12 cellular contexts compared by ENCODE assay signal in genomic region chr5:150515446-150515845, GRCh38. TPM values are rescaled to one million over a fixed set of nuclear protein-coding genes. Genes with fewer than 3 reads are reported as not detected.
DNase-seq lines count a peak whose midpoint lies in the region; ATAC-seq and TF ChIP-seq lines count a peak whose summit lies in the region.
"Had no signal": no experiment of that assay in that cellular context is flagged by ENCODE, and none has a peak within 500 bp of the region (broad histone marks: within the 10 kb centered on the region; RNA-seq: fewer than 3 reads in every experiment).

No MANE protein-coding gene starts in this region.

- no peak overlapping the region for H2BK20ac ChIP-seq in H9 (ENCODE audit: low read depth, low read length, poor library complexity, severe bottlenecking)

- no CpG with 5 or more reads among the region's 6 CpGs for WGBS in H9 (ENCODE audit: extremely low coverage, insufficient read length, low lambda C conversion rate)

- H4K8ac ChIP-seq in H9 (replicated peaks; ENCODE audit: insufficient read length, low read depth, low read length), result no peak overlapping the region

- H2AFZ ChIP-seq in H9 (ENCODE audit: low read length), result no peak overlapping the region
- H2AFZ ChIP-seq: neural progenitor cell had no signal

- H3K4me3 ChIP-seq in brain microvascular endothelial cell (ENCODE audit: low read depth, low read length) (no peak overlapping the region), stomach smooth muscle (ENCODE audit: low read length in 2 of 2) (no peak overlapping the region)
- H3K4me3 ChIP-seq in naive thymus-derived CD4-positive, alpha-beta T cell (ENCODE audit: low read length), result no peak overlapping the region
- H3K4me3 ChIP-seq: K562, neural progenitor cell had no signal

- H3K14ac ChIP-seq in H9 (ENCODE audit: insufficient read depth, low read length), result peak overlapping the region; percentile 75

- H2BK120ac ChIP-seq in H9 (ENCODE audit: low read depth, low read length, poor library complexity, severe bottlenecking), result no peak overlapping the region

- H3T11ph ChIP-seq in H9 (ENCODE audit: low read length), result no peak overlapping the region

- H3K9ac ChIP-seq in H9 (ENCODE audit: extremely low read depth, insufficient read length, low read length) (no peak overlapping the region), stomach smooth muscle (ENCODE audit: low read length in 2 of 2) (no peak overlapping the region)
- H3K9ac ChIP-seq: neural progenitor cell had no signal

- no peak overlapping the region for H2BK5ac ChIP-seq in H9 (ENCODE audit: insufficient read length, low read length)

- H4K91ac ChIP-seq in H9 (ENCODE audit: insufficient read length, low read depth, low read length), result no peak overlapping the region

- H3K27ac Mint-ChIP-seq in H9, result peak overlapping the region in 2 of 3 experiments; percentile 58 to 72; a peak in 3 of 7 replicates
- H3K27ac Mint-ChIP-seq in naive thymus-derived CD4-positive, alpha-beta T cell, result no peak overlapping the region

- no peaks in the 10 kb centered on the region for H3K79me1 ChIP-seq in H9 (ENCODE audit: insufficient read depth, low read depth, low read length, poor library complexity, severe bottlenecking)

- H3K9me3 ChIP-seq in H9 (ENCODE audit: control insufficient read depth, low read depth, low read length) (no peaks in the 10 kb centered on the region), stomach smooth muscle (ENCODE audit: control insufficient read depth in 2 of 2, low read length in 2 of 2) (no peaks in the 10 kb centered on the region)
- H3K9me3 ChIP-seq in naive thymus-derived CD4-positive, alpha-beta T cell (ENCODE audit: control insufficient read depth in 2 of 3, low read length in 3 of 3), result no peaks in the 10 kb centered on the region

- no peaks in the 10 kb centered on the region for H3K27me3 ChIP-seq in H9 (ENCODE audit: insufficient read depth, low read length)
- no peaks in the 10 kb centered on the region for H3K27me3 ChIP-seq in brain microvascular endothelial cell (replicated peaks)
- no peaks in the 10 kb centered on the region for H3K27me3 ChIP-seq in stomach smooth muscle (ENCODE audit: control insufficient read depth in 1 of 2, insufficient read depth in 2 of 2, low read length in 2 of 2)
- H3K27me3 ChIP-seq in naive thymus-derived CD4-positive, alpha-beta T cell (ENCODE audit: control insufficient read depth in 2 of 2, insufficient read depth in 2 of 2, low read length in 2 of 2), result no peaks in the 10 kb centered on the region
- H3K27me3 ChIP-seq: neural progenitor cell had no signal

- H3K79me2 ChIP-seq in H9 (ENCODE audit: insufficient read depth, low read length), result peaks cover 5% of the 10 kb centered on the region; the same call in 1 of the 2 replicates

- peaks cover 33 to 53% of the 10 kb centered on the region in 2 experiments for H3K4me1 Mint-ChIP-seq in H9
- peaks cover 0 to 4% (median 0%) of the 10 kb centered on the region in 7 donors for H3K4me1 Mint-ChIP-seq in naive thymus-derived CD4-positive, alpha-beta T cell

- CTCF ChIA-PET in naive thymus-derived CD4-positive, alpha-beta T cell (lab: Charles Lee), result no interaction called here

- no peak overlapping the region for H3K4me3 Mint-ChIP-seq in H9
- H3K4me3 Mint-ChIP-seq in naive thymus-derived CD4-positive, alpha-beta T cell, result no peak overlapping the region

- H3K9me3 Mint-ChIP-seq in H9, result no peaks in the 10 kb centered on the region
- H3K9me3 Mint-ChIP-seq in naive thymus-derived CD4-positive, alpha-beta T cell, result no peaks in the 10 kb centered on the region
- H3K9me3 Mint-ChIP-seq: neural progenitor cell had no signal

- H3K56ac ChIP-seq in H9 (ENCODE audit: insufficient read length, low read depth, low read length), result no peak overlapping the region

- H3K4me1 ChIP-seq in H9 (ENCODE audit: insufficient read depth, low read length) (peaks cover 6% of the 10 kb centered on the region; the same call in 1 of the 2 replicates), stomach smooth muscle (ENCODE audit: control insufficient read depth, insufficient read depth, low read length) (peaks cover 53% of the 10 kb centered on the region)
- no peaks in the 10 kb centered on the region for H3K4me1 ChIP-seq in naive thymus-derived CD4-positive, alpha-beta T cell (ENCODE audit: control insufficient read depth in 2 of 2, insufficient read depth in 2 of 2, low read length in 2 of 2)

- H3K36me3 ChIP-seq in brain microvascular endothelial cell (replicated peaks) (no peaks in the 10 kb centered on the region), stomach smooth muscle (ENCODE audit: control insufficient read depth in 2 of 2, insufficient read depth in 2 of 2, low read length in 2 of 2) (peaks cover 0 to 4% of the 10 kb centered on the region in 2 donors)
- no peaks in the 10 kb centered on the region for H3K36me3 ChIP-seq in naive thymus-derived CD4-positive, alpha-beta T cell (ENCODE audit: control insufficient read depth in 2 of 3, insufficient read depth in 3 of 3, low read length in 3 of 3)
- H3K36me3 ChIP-seq: neural progenitor cell had no signal

- H3K36me3 Mint-ChIP-seq in H9 (ENCODE audit: insufficient read depth in 1 of 3, low read depth in 3 of 3), result peaks cover 0 to 5% (median 0%) of the 10 kb centered on the region in 3 experiments; a peak in 4 of 7 replicates
- no peaks in the 10 kb centered on the region for H3K36me3 Mint-ChIP-seq in naive thymus-derived CD4-positive, alpha-beta T cell
- H3K36me3 Mint-ChIP-seq: neural progenitor cell had no signal

- DNase-seq in H9 (no peak), brain microvascular endothelial cell (peak; percentile 59), kidney tubule cell (ENCODE audit: low spot score) (peak; percentile 70), putamen (ENCODE audit: low spot score) (no peak)
- no peak for DNase-seq in naive thymus-derived CD4-positive, alpha-beta T cell
- DNase-seq: activated naive CD4-positive, alpha-beta T cell; NCI-H510A had no signal

- no peaks in the 10 kb centered on the region for H4K20me1 ChIP-seq in H9 (ENCODE audit: control insufficient read depth, insufficient read depth, insufficient read length)

- H3K4me2 ChIP-seq in H9 (ENCODE audit: insufficient read depth, insufficient read length, low read length), result no peak overlapping the region
- H3K4me2 ChIP-seq: neural progenitor cell had no signal

- in situ Hi-C loops in brain microvascular endothelial cell (cut with HindIII; ENCODE audit: low pct_ligation_motif_present, low sequenced_read_pairs), result no loop called here

- ATAC-seq in naive thymus-derived CD4-positive, alpha-beta T cell, result no peak
- ATAC-seq in GM19395 (IDR thresholded peaks at IDR 0.05; ENCODE audit: unreplicated experiment) (no peak), GM21576 (IDR thresholded peaks at IDR 0.05; ENCODE audit: unreplicated experiment) (no peak)

- no peak overlapping the region for H2AK5ac ChIP-seq in H9 (ENCODE audit: insufficient read length, low read length)

- H3K27ac ChIP-seq in H9 (ENCODE audit: insufficient read length, low read depth, low read length), result no peak overlapping the region
- peak overlapping the region; percentile 89 for H3K27ac ChIP-seq in brain microvascular endothelial cell
- peak overlapping the region; percentile 60 for H3K27ac ChIP-seq in stomach smooth muscle (ENCODE audit: low read length)
- no peak overlapping the region for H3K27ac ChIP-seq in naive thymus-derived CD4-positive, alpha-beta T cell (ENCODE audit: low read depth, low read length)
- H3K27ac ChIP-seq: neural progenitor cell had no signal

- TF ChIP-seq CTCF in H9 (conservative IDR thresholded peaks at IDR 0.05) (no peak), brain microvascular endothelial cell (IDR thresholded peaks at IDR 0.05; ENCODE audit: low read depth, low read length, missing control alignments) (no peak)

- POLR2A ChIA-PET in naive thymus-derived CD4-positive, alpha-beta T cell (lab: Charles Lee), result no interaction called here

- no peak overlapping the region for H2BK15ac ChIP-seq in H9 (ENCODE audit: low read depth, low read length)

- H3K27me3 Mint-ChIP-seq in H9 (ENCODE audit: low read depth), result no peaks in the 10 kb centered on the region
- H3K27me3 Mint-ChIP-seq in naive thymus-derived CD4-positive, alpha-beta T cell, result no peaks in the 10 kb centered on the region

- no peak overlapping the region for H4K5ac ChIP-seq in H9 (ENCODE audit: insufficient read length, low read depth, low read length)

- no peak overlapping the region for H3K23ac ChIP-seq in H9 (ENCODE audit: insufficient read length, low read depth, low read length)

- no peak overlapping the region for H3K4ac ChIP-seq in H9 (ENCODE audit: low read depth, low read length)

- no peak overlapping the region for H3K18ac ChIP-seq in H9 (ENCODE audit: insufficient read length, low read depth, low read length)

- intact Hi-C loops in naive thymus-derived CD4-positive, alpha-beta T cell (cut with micrococcal nuclease), result no loop called here

- no peak overlapping the region for H2BK12ac ChIP-seq in H9 (ENCODE audit: insufficient read length, low read depth, low read length)

- no peaks in the 10 kb centered on the region for H3K23me2 ChIP-seq in H9 (ENCODE audit: insufficient read length, low read depth, low read length, poor library complexity, severe bottlenecking)

RNA-seq across cellular contexts. Expression of gene NDST1, which starts 7.5 kb away (rescaled TPM):
- total RNA-seq in H9 (2021), result 59.2 and 65.5 TPM in 2 replicates
- total RNA-seq in naive thymus-derived CD4-positive, alpha-beta T cell, result 10 to 100 TPM in 1 of 5 experiments, 1 to 10 TPM in 4; 1.0 to 17.5 (median 1.6) TPM
- polyA plus RNA-seq in naive thymus-derived CD4-positive, alpha-beta T cell, result 1 to 10 TPM in 1 of 2 donors, under 1 TPM in 1; 0.69 to 1.1 TPM

Comparison
In these comparisons a context has a peak if more than half of its experiments do, and no peak if none do; other contexts are left out.
1. DNase-seq: peak in brain microvascular endothelial cell (single experiment) and kidney tubule cell (single experiment); none in H9 (single experiment), naive thymus-derived CD4-positive, alpha-beta T cell (0 of 9) and putamen (single experiment).
2. H3K27ac ChIP-seq: peak in brain microvascular endothelial cell (single experiment) and stomach smooth muscle (single experiment); none in H9 (single experiment) and naive thymus-derived CD4-positive, alpha-beta T cell (single experiment).
3. H3K27ac Mint-ChIP-seq: peak in H9 (2 of 3); none in naive thymus-derived CD4-positive, alpha-beta T cell (0 of 9).